In genomic region chr1:48498096-48498791, GRCh38 we compare ENCODE assay signal across 8 cellular contexts. TPM values are rescaled to one million over a fixed set of nuclear protein-coding genes. Genes with fewer than 3 reads are reported as not detected.
DNase-seq lines count a peak whose midpoint lies in the region; ATAC-seq and TF ChIP-seq lines count a peak whose summit lies in the region.

No MANE protein-coding gene starts in this region.

- H3K4me3 Mint-ChIP-seq in CD14-positive monocyte, result peak overlapping the region; percentile 27 to 49

- peak; percentile 72 for ATAC-seq in GM19328 (IDR thresholded peaks at IDR 0.05; ENCODE audit: unreplicated experiment)
- ATAC-seq in HG03457 (IDR thresholded peaks at IDR 0.05; ENCODE audit: unreplicated experiment), result peak; percentile 92

- TF ChIP-seq CTCF in CD14-positive monocyte (IDR thresholded peaks at IDR 0.05), result peak; percentile 99

- DNase-seq in CD14-positive monocyte (ENCODE audit: low spot score) (peak; percentile 52), NCI-H748 (lab: John Stamatoyannopoulos, UW; ENCODE audit: unreplicated experiment) (peak; percentile 84), ecto neural progenitor cell (ENCODE audit: low spot score) (peak; percentile 85), medulla oblongata (ENCODE audit: extremely low spot score) (peak; percentile 91)
- peak; percentile 54 to 67 for DNase-seq in activated CD4-positive, alpha-beta T cell treated with anti-CD3 and anti-CD28 coated beads, Interleukin-2, amount 50 U/mL, for 4 hours
- peak; percentile 7 to 24 for DNase-seq in stimulated activated CD8-positive, alpha-beta memory T cell treated with anti-CD3 and anti-CD28 coated beads, Interleukin-15, amount 100 ng/mL, for 4 hours (ENCODE audit: low read depth in 2 of 2)

- H3K27ac Mint-ChIP-seq in CD14-positive monocyte, result peak overlapping the region in 1 of 7 donors; percentile 63

- H3K9me3 Mint-ChIP-seq in CD14-positive monocyte, result no peaks in the 10 kb centered on the region

- H3K4me1 Mint-ChIP-seq in CD14-positive monocyte, result peaks cover 6% of the 10 kb centered on the region

- H3K36me3 Mint-ChIP-seq in CD14-positive monocyte, result no peaks in the 10 kb centered on the region

- intact Hi-C loops in CD14-positive monocyte (cut with micrococcal nuclease), result loop anchor here in 1 of 2 donors (5.0 kb wide), 1 partner anchor 391 kb away; no protein-coding TSS in a partner anchor

- peaks cover 0 to 4% (median 1%) of the 10 kb centered on the region in 3 donors for H3K27me3 Mint-ChIP-seq in CD14-positive monocyte (ENCODE audit: low read depth in 3 of 3)

RNA-seq across cellular contexts. Expression of gene SPATA6, which starts 26.2 kb away (rescaled TPM):
- polyA plus RNA-seq in CD14-positive monocyte, result 1 to 10 TPM; 7.4 to 8.0 TPM

Comparison
In these comparisons a context has a peak if more than half of its experiments do, and no peak if none do; other contexts are left out.
1. Peak in every context shown above with its lines: DNase-seq and ATAC-seq.
2. DNase-seq: peak in every context shown above with its lines; median percentile 91 in medulla oblongata; 85 in ecto neural progenitor cell; 84 in NCI-H748; 60 in activated CD4-positive, alpha-beta T cell treated with anti-CD3 and anti-CD28 coated beads, Interleukin-2, amount 50 U/mL, for 4 hours; 52 in CD14-positive monocyte; 16 in stimulated activated CD8-positive, alpha-beta memory T cell treated with anti-CD3 and anti-CD28 coated beads, Interleukin-15, amount 100 ng/mL, for 4 hours.